Comparison of ENCODE assay signal across 8 cellular contexts in genomic region chr5:61332891-61333350, GRCh38. TPM values are rescaled to one million over a fixed set of nuclear protein-coding genes. Genes with fewer than 3 reads are reported as not detected.
DNase-seq lines count a peak whose midpoint lies in the region; ATAC-seq and TF ChIP-seq lines count a peak whose summit lies in the region.

No MANE protein-coding gene starts in this region.

- no peak overlapping the region for H3K27ac Mint-ChIP-seq in CD4-positive, CD25-positive, alpha-beta regulatory T cell
- H3K27ac Mint-ChIP-seq in activated CD8-positive, alpha-beta memory T cell treated with anti-CD3 and anti-CD28 coated beads, Interleukin-2, amount 10 ng/mL, durations not matched to agents 7 days and 5 days, result no peak overlapping the region

- H3K36me3 Mint-ChIP-seq in CD4-positive, CD25-positive, alpha-beta regulatory T cell, result peaks cover 3% of the 10 kb centered on the region
- H3K36me3 Mint-ChIP-seq in activated CD8-positive, alpha-beta memory T cell treated with anti-CD3 and anti-CD28 coated beads, Interleukin-2, amount 10 ng/mL, durations not matched to agents 7 days and 5 days, result peaks cover 16% of the 10 kb centered on the region

- no peaks in the 10 kb centered on the region for H3K36me3 ChIP-seq in CD4-positive, CD25-positive, alpha-beta regulatory T cell (ENCODE audit: control insufficient read depth, insufficient read depth, low read length)
- H3K36me3 ChIP-seq in esophagus squamous epithelium (no peaks in the 10 kb centered on the region), upper lobe of right lung (no peaks in the 10 kb centered on the region)

- CTCF ChIA-PET in activated CD8-positive, alpha-beta memory T cell treated with anti-CD3 and anti-CD28 coated beads, Interleukin-2, amount 10 ng/mL, durations not matched to agents 7 days and 5 days (lab: Charles Lee), result interaction anchor here (0.9 kb wide), 1 partner anchor 25 kb away, joined by 3 read pairs; no protein-coding TSS in a partner anchor

- H3K27me3 Mint-ChIP-seq in CD4-positive, CD25-positive, alpha-beta regulatory T cell, result peaks cover 48% of the 10 kb centered on the region
- H3K27me3 Mint-ChIP-seq in activated CD8-positive, alpha-beta memory T cell treated with anti-CD3 and anti-CD28 coated beads, Interleukin-2, amount 10 ng/mL, durations not matched to agents 7 days and 5 days, result peaks cover 32% of the 10 kb centered on the region

- TF ChIP-seq POLR2A in esophagus squamous epithelium (IDR thresholded peaks at IDR 0.05), result no peak
- TF ChIP-seq POLR2A in GM18505 (IDR thresholded peaks at IDR 0.05; ENCODE audit: borderline replicate concordance, extremely low read depth, insufficient read depth, insufficient read length), result no peak

- H3K4me1 ChIP-seq in CD4-positive, CD25-positive, alpha-beta regulatory T cell (ENCODE audit: control insufficient read depth, insufficient read depth, low read length, poor library complexity, severe bottlenecking), result peaks cover 26% of the 10 kb centered on the region
- peaks cover 19 to 56% (median 32%) of the 10 kb centered on the region in 3 donors for H3K4me1 ChIP-seq in esophagus squamous epithelium
- peaks cover 25% of the 10 kb centered on the region for H3K4me1 ChIP-seq in upper lobe of right lung

- H3K9me3 ChIP-seq in CD4-positive, CD25-positive, alpha-beta regulatory T cell (ENCODE audit: control insufficient read depth in 2 of 2, low read length in 2 of 2), result no peaks in the 10 kb centered on the region
- H3K9me3 ChIP-seq in esophagus squamous epithelium, result no peaks in the 10 kb centered on the region
- H3K9me3 ChIP-seq in upper lobe of right lung, result no peaks in the 10 kb centered on the region

- DNase-seq in CD4-positive, CD25-positive, alpha-beta regulatory T cell, result peak in 2 of 3 donors; percentile 33 to 40
- DNase-seq in Jurkat, Clone E6-1 (ENCODE audit: low read depth, low spot score), result no peak
- peak; percentile 56 for DNase-seq in activated CD8-positive, alpha-beta memory T cell treated with anti-CD3 and anti-CD28 coated beads, Interleukin-2, amount 10 ng/mL, durations not matched to agents 7 days and 5 days
- DNase-seq in esophagus squamous epithelium (lab: John Stamatoyannopoulos, UW) (peak; percentile 18), myocyte (ENCODE audit: low read depth) (peak; percentile 62), upper lobe of right lung (peak; percentile 84)

- peaks cover 33 to 52% (median 38%) of the 10 kb centered on the region in 4 donors for H3K4me1 Mint-ChIP-seq in CD4-positive, CD25-positive, alpha-beta regulatory T cell
- peaks cover 32% of the 10 kb centered on the region for H3K4me1 Mint-ChIP-seq in activated CD8-positive, alpha-beta memory T cell treated with anti-CD3 and anti-CD28 coated beads, Interleukin-2, amount 10 ng/mL, durations not matched to agents 7 days and 5 days

- H3K9me3 Mint-ChIP-seq in CD4-positive, CD25-positive, alpha-beta regulatory T cell, result peaks cover 0 to 2% (median 0%) of the 10 kb centered on the region in 7 donors
- no peaks in the 10 kb centered on the region for H3K9me3 Mint-ChIP-seq in activated CD8-positive, alpha-beta memory T cell treated with anti-CD3 and anti-CD28 coated beads, Interleukin-2, amount 10 ng/mL, durations not matched to agents 7 days and 5 days (ENCODE audit: low read depth)

- ATAC-seq in CD4-positive, CD25-positive, alpha-beta regulatory T cell (ENCODE audit: low read depth in 2 of 2), result no peak
- no peak for ATAC-seq in activated CD8-positive, alpha-beta memory T cell treated with anti-CD3 and anti-CD28 coated beads, Interleukin-2, amount 10 ng/mL, durations not matched to agents 7 days and 5 days
- ATAC-seq in upper lobe of right lung (no peak), HG02970 (IDR thresholded peaks at IDR 0.05; ENCODE audit: low FRiP score, unreplicated experiment) (no peak), GM18505 (IDR thresholded peaks at IDR 0.05; ENCODE audit: unreplicated experiment) (no peak)

- peaks cover 16% of the 10 kb centered on the region for H3K27me3 ChIP-seq in CD4-positive, CD25-positive, alpha-beta regulatory T cell (ENCODE audit: control insufficient read depth, insufficient read depth, low read length)
- no peaks in the 10 kb centered on the region for H3K27me3 ChIP-seq in esophagus squamous epithelium
- H3K27me3 ChIP-seq in upper lobe of right lung, result no peaks in the 10 kb centered on the region

- peak overlapping the region; percentile 68 to 97 (median 74) for H3K4me3 Mint-ChIP-seq in CD4-positive, CD25-positive, alpha-beta regulatory T cell
- peak overlapping the region; percentile 63 for H3K4me3 Mint-ChIP-seq in activated CD8-positive, alpha-beta memory T cell treated with anti-CD3 and anti-CD28 coated beads, Interleukin-2, amount 10 ng/mL, durations not matched to agents 7 days and 5 days

- WGBS in esophagus squamous epithelium, 2 donors, result no CpG with 5 or more reads among the region's 55 CpGs

- H3K4me3 ChIP-seq in CD4-positive, CD25-positive, alpha-beta regulatory T cell (ENCODE audit: low read depth, low read length), result no peak overlapping the region
- peak overlapping the region; percentile 41 for H3K4me3 ChIP-seq in Jurkat, Clone E6-1 (ENCODE audit: low read length)
- peak overlapping the region; percentile 94 to 99 (median 98) for H3K4me3 ChIP-seq in esophagus squamous epithelium
- peak overlapping the region; percentile 96 for H3K4me3 ChIP-seq in upper lobe of right lung

- TF ChIP-seq CTCF in esophagus squamous epithelium (IDR thresholded peaks at IDR 0.05) (no peak), upper lobe of right lung (IDR thresholded peaks at IDR 0.05) (no peak)

- intact Hi-C loops in esophagus squamous epithelium (cut with DNase I), result loop anchor here (5.0 to 10.0 kb wide), 2 partner anchors 82 to 171 kb away; partner anchors contain the start of gene SMIM15
- intact Hi-C loops in upper lobe of right lung (cut with DNase I), result no loop called here

- no peak overlapping the region for H3K27ac ChIP-seq in CD4-positive, CD25-positive, alpha-beta regulatory T cell (ENCODE audit: insufficient read depth, low read length, poor library complexity, severe bottlenecking)
- H3K27ac ChIP-seq in esophagus squamous epithelium, result peak overlapping the region; percentile 94 to 98 (median 97)
- peak overlapping the region; percentile 78 for H3K27ac ChIP-seq in upper lobe of right lung

RNA-seq across cellular contexts. Expression of gene ZSWIM6, which starts 0.9 kb away (rescaled TPM):
- 12.2 TPM for total RNA-seq in CD4-positive, CD25-positive, alpha-beta regulatory T cell
- polyA plus RNA-seq in CD4-positive, CD25-positive, alpha-beta regulatory T cell, result under 1 TPM; 0.41 to 0.84 (median 0.58) TPM
- polyA plus RNA-seq in Jurkat, Clone E6-1 (2012; ENCODE audit: insufficient read depth, insufficient read length), result 2.5 TPM
- 1 to 10 TPM; 5.9 to 7.6 TPM for total RNA-seq in activated CD8-positive, alpha-beta memory T cell treated with anti-CD3 and anti-CD28 coated beads, Interleukin-2, amount 10 ng/mL, durations not matched to agents 7 days and 5 days
- total RNA-seq in esophagus squamous epithelium (10 to 100 TPM in 2 of 4 donors, 1 to 10 TPM in 2; 6.4 to 12.4 (median 8.8) TPM), myocyte (8.7 and 9.7 TPM in 2 replicates), upper lobe of right lung (15.7 TPM)
- 11.5 TPM for polyA plus RNA-seq in myocyte (2012)
